In genomic region chr9:136567651-136568287, GRCh38 we compare ENCODE assay signal across 9 cellular contexts. TPM values are rescaled to one million over a fixed set of nuclear protein-coding genes. Genes with fewer than 3 reads are reported as not detected.
DNase-seq lines count a peak whose midpoint lies in the region; ATAC-seq and TF ChIP-seq lines count a peak whose summit lies in the region.
"Had no signal": no experiment of that assay in that cellular context is flagged by ENCODE, and none has a peak within 500 bp of the region (broad histone marks: within the 10 kb centered on the region; RNA-seq: fewer than 3 reads in every experiment).

No MANE protein-coding gene starts in this region.

- no peak for ATAC-seq in GM18868 (IDR thresholded peaks at IDR 0.05; ENCODE audit: unreplicated experiment)
- no peak for ATAC-seq in GM19035 (IDR thresholded peaks at IDR 0.05; ENCODE audit: unreplicated experiment)

- H3K27ac ChIP-seq in testis: no peak overlapping the region
- H3K27ac ChIP-seq: KMS-11 had no signal

- no peaks in the 10 kb centered on the region for H3K27me3 ChIP-seq in testis

- H3K4me1 ChIP-seq in testis: peaks cover 58% of the 10 kb centered on the region

- TF ChIP-seq CTCF in cardiac fibroblast (IDR thresholded peaks at IDR 0.05; ENCODE audit: low read depth, low read length): no peak
- no peak for TF ChIP-seq CTCF in testis (IDR thresholded peaks at IDR 0.05)

- no peaks in the 10 kb centered on the region for H3K36me3 ChIP-seq in testis (ENCODE audit: low read depth, missing control alignments)

- intact Hi-C loops in testis (cut with DNase I; ENCODE audit: low total_unique reads): no loop called here

- peak; percentile 83 for DNase-seq in HT1080 (ENCODE audit: low read depth)
- DNase-seq in cardiac fibroblast (ENCODE audit: low read depth in 2 of 2): peak; percentile 77 to 83
- DNase-seq in left kidney (ENCODE audit: low read depth, low spot score): peak; percentile 86
- DNase-seq in testis: peak; percentile 76
- DNase-seq in NCI-H82 (lab: John Stamatoyannopoulos, UW): no peak
- DNase-seq in putamen (ENCODE audit: low spot score): no peak

- 55 to 76% methylated on average over 17 to 27 of the region's 27 CpGs for WGBS in testis, 2 donors

- no peaks in the 10 kb centered on the region for H3K9me3 ChIP-seq in testis

- TF ChIP-seq POLR2A in testis (IDR thresholded peaks at IDR 0.05): no peak

- H3K4me3 ChIP-seq in cardiac fibroblast (replicated peaks in 1 of 2; ENCODE audit: low read depth in 2 of 2, low read length in 2 of 2): no peak overlapping the region
- H3K4me3 ChIP-seq in testis: no peak overlapping the region

RNA-seq across cellular contexts. Expression of gene NOTCH1, which starts 21.9 kb away (rescaled TPM):
- 11.4 and 13.7 TPM in 2 replicates for total RNA-seq in HT1080 (2014; rRNA removed; shearing (Covaris generic))
- polyA plus RNA-seq in HT1080 (2015; cell fraction: cytosol; rRNA removed): 7.1 and 7.9 TPM in 2 replicates
- 31.4 and 32.3 TPM in 2 replicates for polyA plus RNA-seq in HT1080 (2015; cell fraction: nucleus; rRNA removed)
- total RNA-seq in testis: 10 to 100 TPM; 32.4 to 34.1 TPM
- polyA plus RNA-seq in testis (ENCODE audit: insufficient read depth, low read depth, low replicate concordance): 7.2 TPM

Comparison
In these comparisons a context has a peak if more than half of its experiments do, and no peak if none do; other contexts are left out.
1. DNase-seq: peak in HT1080 (single experiment), cardiac fibroblast (2 of 2), left kidney (single experiment) and testis (single experiment); none in NCI-H82 (single experiment) and putamen (single experiment).